ENCODE assay signal across 22 cellular contexts in the genomic region with DNA sequence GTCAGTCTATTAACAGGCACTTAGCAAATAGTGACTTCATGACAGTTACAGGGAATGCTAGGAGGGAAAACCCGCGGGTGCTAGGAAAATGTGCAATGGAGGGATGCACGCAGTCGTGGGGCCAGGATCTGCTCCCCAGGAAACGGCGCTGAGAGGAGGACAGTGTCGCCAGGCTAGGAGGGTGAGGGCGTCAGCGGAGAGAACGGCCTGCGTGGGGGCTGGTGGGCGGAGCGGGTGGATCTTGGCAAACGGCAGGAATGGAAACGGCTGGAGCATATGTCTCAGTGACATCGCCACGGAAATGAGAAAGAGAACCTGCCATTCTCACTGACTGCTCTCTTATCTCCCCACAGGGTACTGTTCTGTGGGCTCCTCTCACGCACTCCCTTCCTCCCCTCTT.
DNase-seq lines count a peak whose midpoint lies in the region; ATAC-seq and TF ChIP-seq lines count a peak whose summit lies in the region.
"Had no signal": no experiment of that assay in that cellular context is flagged by ENCODE, and none has a peak within 500 bp of the region (broad histone marks: within the 10 kb centered on the region; RNA-seq: fewer than 3 reads in every experiment).

No MANE protein-coding gene starts in this region.

- ATAC-seq in HG03196 (IDR thresholded peaks at IDR 0.05; ENCODE audit: unreplicated experiment) (no peak), gastrocnemius medialis (no peak)
- ATAC-seq: activated CD8-positive, alpha-beta T cell treated with anti-CD3 and anti-CD28 coated beads for 36 hours; K562; naive thymus-derived CD4-positive, alpha-beta T cell; stimulated activated naive CD8-positive, alpha-beta T cell treated with anti-CD3 and anti-CD28 coated beads, Interleukin-15, Interleukin-2, amounts not matched to agents 100 U/mL and 50 U/mL, for 24 hours had no signal

- no peak for TF ChIP-seq EP300 in ovary (IDR thresholded peaks at IDR 0.05)

- H3K79me1 ChIP-seq in H9 (ENCODE audit: insufficient read depth, low read depth, low read length, poor library complexity, severe bottlenecking), result no peaks in the 10 kb centered on the region

- no peak overlapping the region for H2BK20ac ChIP-seq in H9 (ENCODE audit: low read depth, low read length, poor library complexity, severe bottlenecking)

- in situ Hi-C loops in gastrocnemius medialis (cut with MboI; ENCODE audit: low sequenced_read_pairs in 4 of 4), result no loop called here

- no peak overlapping the region for H2BK120ac ChIP-seq in H9 (ENCODE audit: low read depth, low read length, poor library complexity, severe bottlenecking)

- peak overlapping the region in 1 of 3 experiments; percentile 30; a peak in 2 of 7 replicates for H3K27ac Mint-ChIP-seq in H9
- peak overlapping the region; percentile 60 for H3K27ac Mint-ChIP-seq in dendritic cell treated with granulocyte-macrophage colony-stimulating factor and Interleukin-4, amounts not matched to agents 40 ng/mL and 50 ng/mL, for 4 days
- H3K27ac Mint-ChIP-seq: activated CD8-positive, alpha-beta T cell treated with anti-CD3 and anti-CD28 coated beads for 36 hours; naive thymus-derived CD4-positive, alpha-beta T cell had no signal

- H4K91ac ChIP-seq in H9 (ENCODE audit: insufficient read length, low read depth, low read length), result no peak overlapping the region

- TF ChIP-seq POLR2A in ovary (IDR thresholded peaks at IDR 0.05), result no peak
- no peak for TF ChIP-seq POLR2A in gastrocnemius medialis (IDR thresholded peaks at IDR 0.05)

- H3K4me2 ChIP-seq in H9 (ENCODE audit: insufficient read depth, insufficient read length, low read length), result no peak overlapping the region

- no peaks in the 10 kb centered on the region for H3K23me2 ChIP-seq in H9 (ENCODE audit: insufficient read length, low read depth, low read length, poor library complexity, severe bottlenecking)

- H3K9me3 ChIP-seq in H9 (ENCODE audit: control insufficient read depth, low read depth, low read length) (no peaks in the 10 kb centered on the region), ovary (no peaks in the 10 kb centered on the region), gastrocnemius medialis (peaks cover 0 to 16% (median 5%) of the 10 kb centered on the region in 3 donors)

- H3K36me3 Mint-ChIP-seq in H9 (ENCODE audit: insufficient read depth in 1 of 3, low read depth in 3 of 3), result peaks cover 8 to 24% (median 15%) of the 10 kb centered on the region in 3 experiments
- H3K36me3 Mint-ChIP-seq in dendritic cell treated with granulocyte-macrophage colony-stimulating factor and Interleukin-4, amounts not matched to agents 40 ng/mL and 50 ng/mL, for 4 days (ENCODE audit: low read depth), result peaks cover 15% of the 10 kb centered on the region

- H3K4me1 ChIP-seq in H9 (ENCODE audit: insufficient read depth, low read length), result no peaks in the 10 kb centered on the region; the same call in 1 of the 2 replicates
- no peaks in the 10 kb centered on the region for H3K4me1 ChIP-seq in ovary (ENCODE audit: insufficient read depth)
- no peaks in the 10 kb centered on the region for H3K4me1 ChIP-seq in gastrocnemius medialis
- H3K4me1 ChIP-seq: tibial nerve had no signal

- H2BK15ac ChIP-seq in H9 (ENCODE audit: low read depth, low read length), result no peak overlapping the region

- H3T11ph ChIP-seq in H9 (ENCODE audit: low read length), result no peak overlapping the region

- no peaks in the 10 kb centered on the region for H3K27me3 ChIP-seq in H9 (ENCODE audit: insufficient read depth, low read length)
- no peaks in the 10 kb centered on the region for H3K27me3 ChIP-seq in ovary
- no peaks in the 10 kb centered on the region for H3K27me3 ChIP-seq in gastrocnemius medialis
- H3K27me3 ChIP-seq: tibial nerve had no signal

- peaks cover 12 to 21% of the 10 kb centered on the region in 2 experiments for H3K9me3 Mint-ChIP-seq in H9
- H3K9me3 Mint-ChIP-seq in dendritic cell treated with granulocyte-macrophage colony-stimulating factor and Interleukin-4, amounts not matched to agents 40 ng/mL and 50 ng/mL, for 4 days, result peaks cover 29% of the 10 kb centered on the region

- peak overlapping the region; percentile 50; the same call in 1 of the 2 replicates for H3K14ac ChIP-seq in H9 (ENCODE audit: insufficient read depth, low read length)

- no peak overlapping the region for H4K8ac ChIP-seq in H9 (replicated peaks; ENCODE audit: insufficient read length, low read depth, low read length)

- no peak overlapping the region for H3K23ac ChIP-seq in H9 (ENCODE audit: insufficient read length, low read depth, low read length)

- no CpG with 5 or more reads among the region's 18 CpGs for WGBS in H9 (ENCODE audit: extremely low coverage, insufficient read length, low lambda C conversion rate)
- WGBS in ovary, 3 donors, result 27 to 41% (median 38%) methylated on average over 18 of the region's 18 CpGs

- H3K4me1 Mint-ChIP-seq in H9, result peaks cover 3 to 9% of the 10 kb centered on the region in 2 experiments; a peak in 2 of 4 replicates
- peaks cover 23% of the 10 kb centered on the region for H3K4me1 Mint-ChIP-seq in dendritic cell treated with granulocyte-macrophage colony-stimulating factor and Interleukin-4, amounts not matched to agents 40 ng/mL and 50 ng/mL, for 4 days (ENCODE audit: low read depth)

- TF ChIP-seq CTCF in H9 (conservative IDR thresholded peaks at IDR 0.05) (no peak), ovary (IDR thresholded peaks at IDR 0.05) (no peak), gastrocnemius medialis (IDR thresholded peaks at IDR 0.05 in 4 of 5, conservative IDR thresholded peaks at IDR 0.05 in 1 of 5) (no peak)

- H3K4me3 Mint-ChIP-seq in H9, result no peak overlapping the region
- H3K4me3 Mint-ChIP-seq in dendritic cell treated with granulocyte-macrophage colony-stimulating factor and Interleukin-4, amounts not matched to agents 40 ng/mL and 50 ng/mL, for 4 days, result no peak overlapping the region
- H3K4me3 Mint-ChIP-seq: activated CD8-positive, alpha-beta T cell treated with anti-CD3 and anti-CD28 coated beads for 36 hours; naive thymus-derived CD4-positive, alpha-beta T cell had no signal

- H2BK5ac ChIP-seq in H9 (ENCODE audit: insufficient read length, low read length), result no peak overlapping the region

- H3K79me2 ChIP-seq in H9 (ENCODE audit: insufficient read depth, low read length), result no peaks in the 10 kb centered on the region

- H4K5ac ChIP-seq in H9 (ENCODE audit: insufficient read length, low read depth, low read length), result no peak overlapping the region

- no peak overlapping the region for H3K18ac ChIP-seq in H9 (ENCODE audit: insufficient read length, low read depth, low read length)

- no peak overlapping the region for H3K4ac ChIP-seq in H9 (ENCODE audit: low read depth, low read length)

- H2AFZ ChIP-seq in H9 (ENCODE audit: low read length), result no peak overlapping the region

- DNase-seq in H9 (no peak), RPMI7951 (ENCODE audit: low read depth) (peak; percentile 67), ovary (peak; percentile 32 to 56 (median 42)), NCI-H526 treated with DMSO at 0.1 percent for 48 hours (lab: John Stamatoyannopoulos, UW) (no peak), gastrocnemius medialis (no peak)
- DNase-seq: activated CD4-positive, CD25-positive, alpha-beta regulatory T cell; activated CD8-positive, alpha-beta T cell treated with anti-CD3 and anti-CD28 coated beads for 36 hours; activated naive CD4-positive, alpha-beta T cell; activated T-cell treated with anti-CD3 and anti-CD28 coated beads, Interleukin-2, amount 50 U/mL, for 1 hour; COR-L47; effector CD4-positive, alpha-beta T cell; GOT3; MV-4-11; naive thymus-derived CD4-positive, alpha-beta T cell; NCI-H2029 treated with DMSO at 0.1 percent for 48 hours; NCI-H526; stimulated activated naive CD8-positive, alpha-beta T cell treated with anti-CD3 and anti-CD28 coated beads, Interleukin-15, Interleukin-2, amounts not matched to agents 100 U/mL and 50 U/mL, for 24 hours; T-helper 2 cell had no signal

- no peak overlapping the region for H3K56ac ChIP-seq in H9 (ENCODE audit: insufficient read length, low read depth, low read length)

- H3K27me3 Mint-ChIP-seq in H9 (ENCODE audit: low read depth), result peaks cover 3% of the 10 kb centered on the region; the same call in 1 of the 2 replicates
- peaks cover 2% of the 10 kb centered on the region for H3K27me3 Mint-ChIP-seq in dendritic cell treated with granulocyte-macrophage colony-stimulating factor and Interleukin-4, amounts not matched to agents 40 ng/mL and 50 ng/mL, for 4 days
- H3K27me3 Mint-ChIP-seq: activated CD8-positive, alpha-beta T cell treated with anti-CD3 and anti-CD28 coated beads for 36 hours had no signal

- no peak overlapping the region for H2BK12ac ChIP-seq in H9 (ENCODE audit: insufficient read length, low read depth, low read length)

- H3K36me3 ChIP-seq in ovary, result no peaks in the 10 kb centered on the region
- H3K36me3 ChIP-seq in gastrocnemius medialis, result no peaks in the 10 kb centered on the region
- H3K36me3 ChIP-seq: tibial nerve had no signal

- no peak overlapping the region for H3K9ac ChIP-seq in H9 (ENCODE audit: extremely low read depth, insufficient read length, low read length)

- H3K4me3 ChIP-seq in ovary, result no peak overlapping the region
- no peak overlapping the region for H3K4me3 ChIP-seq in gastrocnemius medialis
- H3K4me3 ChIP-seq: K562, tibial nerve had no signal

- H2AK5ac ChIP-seq in H9 (ENCODE audit: insufficient read length, low read length), result no peak overlapping the region

- no peak overlapping the region for H3K27ac ChIP-seq in H9 (ENCODE audit: insufficient read length, low read depth, low read length)
- H3K27ac ChIP-seq in ovary, result no peak overlapping the region
- no peak overlapping the region for H3K27ac ChIP-seq in gastrocnemius medialis
- H3K27ac ChIP-seq: tibial nerve had no signal

- H4K20me1 ChIP-seq in H9 (ENCODE audit: control insufficient read depth, insufficient read depth, insufficient read length), result no peaks in the 10 kb centered on the region

- intact Hi-C loops in dendritic cell treated with granulocyte-macrophage colony-stimulating factor and Interleukin-4, amounts not matched to agents 40 ng/mL and 50 ng/mL, for 4 days (cut with micrococcal nuclease), result no loop called here
- intact Hi-C loops in ovary (cut with DNase I), result no loop called here
- intact Hi-C loops in gastrocnemius medialis (cut with DNase I; ENCODE audit: low total_unique reads), result no loop called here

Comparison
In these comparisons a context has a peak if more than half of its experiments do, and no peak if none do; other contexts are left out.
1. DNase-seq: peak in RPMI7951 (single experiment) and ovary (5 of 5); none in H9 (single experiment), NCI-H526 treated with DMSO at 0.1 percent for 48 hours (single experiment) and gastrocnemius medialis (0 of 2).